Comparison of ENCODE assay signal across 19 cellular contexts in genomic region chr3:54079314-54079713, GRCh38. TPM values are rescaled to one million over a fixed set of nuclear protein-coding genes. Genes with fewer than 3 reads are reported as not detected.
DNase-seq lines count a peak whose midpoint lies in the region; FAIRE-seq and TF ChIP-seq lines count a peak whose summit lies in the region.
"Had no signal": no experiment of that assay in that cellular context is flagged by ENCODE, and none has a peak within 500 bp of the region (broad histone marks: within the 10 kb centered on the region; RNA-seq: fewer than 3 reads in every experiment).

No MANE protein-coding gene starts in this region.

- H3K23me2 ChIP-seq in H1 (ENCODE audit: low read depth, low read length) = peaks cover 4% of the 10 kb centered on the region; the same call in 1 of the 2 replicates

- no peak overlapping the region for H4K8ac ChIP-seq in H1 (ENCODE audit: extremely low read depth, insufficient read depth, low read length)

- no peak overlapping the region for H3K56ac ChIP-seq in H1 (replicated peaks; ENCODE audit: insufficient read length, low read depth, low read length)

- H3K18ac ChIP-seq in H1 (ENCODE audit: extremely low read depth, low read length) = peak overlapping the region; percentile 21

- H2BK20ac ChIP-seq in H1 (ENCODE audit: low read length) = peak overlapping the region; percentile 64; the same call in 1 of the 2 replicates

- H3K9me3 ChIP-seq in H1 (ENCODE audit: insufficient read depth in 2 of 2, low read depth in 1 of 2, low read length in 1 of 2) = no peaks in the 10 kb centered on the region
- H3K9me3 ChIP-seq: BLaER1, Caco-2 had no signal

- 0 out of 2 replicates have a peak overlapping the region, but pooled peaks have one; percentile 62 for H2BK12ac ChIP-seq in H1 (ENCODE audit: low read depth, low read length)

- no peak overlapping the region for H2BK15ac ChIP-seq in H1 (ENCODE audit: low read length)

- peak overlapping the region; percentile 66; the same call in 1 of the 2 replicates for H2AFZ ChIP-seq in H1 (ENCODE audit: low read length)
- H2AFZ ChIP-seq: GM23248 had no signal

- H3K4me2 ChIP-seq in H1 (ENCODE audit: insufficient read depth in 1 of 2, low read depth in 2 of 2, low read length in 2 of 2) = peak overlapping the region; percentile 54 to 65
- H3K4me2 ChIP-seq: BLaER1 had no signal

- CTCF ChIA-PET in H1 (lab: Charles Lee; ENCODE audit: partially characterized antibody) = interaction anchor here (0.8 to 1.0 kb wide), 2 partner anchors 9 to 15 kb away, joined by 3 read pairs; no protein-coding TSS in a partner anchor

- no peaks in the 10 kb centered on the region for H3K79me2 ChIP-seq in H1 (ENCODE audit: control insufficient read depth in 1 of 2, insufficient read depth in 2 of 2, low read length in 2 of 2)

- FAIRE-seq in H1 (lab: Jason Lieb, UNC) = peak; percentile 36
- FAIRE-seq: HTR-8/SVneo had no signal

- no peak for TF ChIP-seq RAD21 in H1 (IDR thresholded peaks at IDR 0.05 in 1 of 2, conservative IDR thresholded peaks at IDR 0.05 in 1 of 2; ENCODE audit: low read depth in 2 of 2, low read length in 2 of 2)

- H3K14ac ChIP-seq in H1 (ENCODE audit: insufficient read length) = no peak overlapping the region

- no peak overlapping the region for H3K4me3 ChIP-seq in H7 (ENCODE audit: insufficient read depth, low read depth, low read length)
- H3K4me3 ChIP-seq in H1 (ENCODE audit: extremely low read depth in 1 of 4, insufficient read depth in 2 of 4, low read depth in 3 of 4, low read length in 4 of 4) = peak overlapping the region in 3 of 4 experiments; percentile 7 to 37 (median 25); a peak in 4 of 8 replicates
- H3K4me3 ChIP-seq: BLaER1, GM23248 had no signal

- DNase-seq in H7 (peak; percentile 45), H1 (ENCODE audit: low read depth in 1 of 2, low spot score in 2 of 2) (no peak), iPS DF 4.7 (ENCODE audit: extremely low read depth, low spot score) (peak; percentile 49), iPS-NIHi11 (ENCODE audit: low spot score) (peak; percentile 31), globus pallidus (ENCODE audit: low spot score) (no peak), SKM-1 treated with dmso at 0.1 percent for 144 hours (lab: John Stamatoyannopoulos, UW; ENCODE audit: unreplicated experiment) (no peak)
- no peak for DNase-seq in stimulated activated CD4-positive, alpha-beta T cell treated with anti-CD3 and anti-CD28 coated beads, Interleukin-2, amount 100 ng/mL, for 48 hours
- DNase-seq: 8988T; AML-193; Caco-2; CD8-positive, alpha-beta memory T cell; DMS53; GF-D8; GM23248; HCEC 1CT; HFFc6; IMR-90 had no signal

- H4K5ac ChIP-seq in H1 (ENCODE audit: insufficient read length, low read depth, low read length) = no peak overlapping the region

- H3K36me3 ChIP-seq in H7 (replicated peaks; ENCODE audit: control insufficient read depth, insufficient read depth, low read length) (no peaks in the 10 kb centered on the region), H1 (ENCODE audit: control insufficient read depth in 2 of 4, insufficient read depth in 4 of 4, low read length in 3 of 4) (no peaks in the 10 kb centered on the region)
- H3K36me3 ChIP-seq: BLaER1 had no signal

- no peak for TF ChIP-seq CTCF in H1 (IDR thresholded peaks at IDR 0.05; ENCODE audit: control extremely low read depth in 1 of 3, insufficient read depth in 1 of 3, low read depth in 1 of 3, low read length in 3 of 3)

- no peak overlapping the region for H3K9ac ChIP-seq in H1 (replicated peaks in 1 of 4; ENCODE audit: extremely low read depth in 1 of 4, low read depth in 3 of 4, low read length in 3 of 4)
- H3K9ac ChIP-seq: BLaER1, GM23248 had no signal

- H3K4me1 ChIP-seq in H1 (replicated peaks in 1 of 4; ENCODE audit: control insufficient read depth in 3 of 4, insufficient read depth in 4 of 4, low read length in 3 of 4) = peaks cover 2 to 18% (median 11%) of the 10 kb centered on the region in 4 experiments; a peak in 5 of 7 replicates
- H3K4me1 ChIP-seq: BLaER1, Caco-2 had no signal

- no peaks in the 10 kb centered on the region for H3K79me1 ChIP-seq in H1 (ENCODE audit: low read depth, low read length)

- H3K27ac ChIP-seq in H1 (ENCODE audit: low read depth, low read length) = no peak overlapping the region
- H3K27ac ChIP-seq: BLaER1, GM23248 had no signal

- no peaks in the 10 kb centered on the region for H3K27me3 ChIP-seq in H7 (ENCODE audit: control insufficient read depth, insufficient read depth, low read length)
- H3K27me3 ChIP-seq in H1 (replicated peaks in 1 of 4; ENCODE audit: control insufficient read depth in 3 of 4, extremely low read depth in 1 of 4, insufficient read depth in 3 of 4, low read length in 3 of 4) = peaks cover 0 to 2% (median 0%) of the 10 kb centered on the region in 4 experiments; a peak in 3 of 7 replicates
- H3K27me3 ChIP-seq: BLaER1 had no signal

- TF ChIP-seq POLR2A in H1 (IDR thresholded peaks at IDR 0.05; ENCODE audit: control extremely low read depth in 1 of 2, low read depth in 2 of 2, low read length in 2 of 2) = no peak

- POLR2A ChIA-PET in H1 (lab: Charles Lee; ENCODE audit: partially characterized antibody) = interaction anchor here (0.8 to 1.7 kb wide), 2 partner anchors 8 to 43 kb away, joined by 3 to 5 read pairs; partner anchors contain the start of gene CACNA2D3

- no peak for TF ChIP-seq EP300 in H1 (IDR thresholded peaks at IDR 0.05; ENCODE audit: borderline replicate concordance in 1 of 2, low read depth in 2 of 2, low read length in 2 of 2)

- H3K4ac ChIP-seq in H1 (replicated peaks; ENCODE audit: insufficient read length, low read depth, low read length) = no peak overlapping the region

- no peak overlapping the region for H4K91ac ChIP-seq in H1 (replicated peaks; ENCODE audit: insufficient read length, low read length)

- peak overlapping the region; percentile 67; the same call in 1 of the 2 replicates for H2BK5ac ChIP-seq in H1 (ENCODE audit: low read depth, low read length)

- 23% methylated on average over 4 of the region's 4 CpGs; no CpG with 5 or more reads in 1 of the 2 experiments for WGBS in H1 (ENCODE audit: extremely low coverage in 1 of 2, insufficient coverage in 1 of 2, insufficient read length in 1 of 2, insufficient replicate concordance in 2 of 2, low coverage in 1 of 2, low lambda C conversion rate in 2 of 2, missing lambda C conversion rate in 1 of 2), 2 experiments

- H3K23ac ChIP-seq in H1 (ENCODE audit: insufficient read length) = no peak overlapping the region

- no peaks in the 10 kb centered on the region for H4K20me1 ChIP-seq in H1 (replicated peaks in 1 of 2; ENCODE audit: control insufficient read depth in 1 of 2, insufficient read depth in 2 of 2, low read length in 2 of 2)
- H4K20me1 ChIP-seq: BLaER1 had no signal

- H2AK5ac ChIP-seq in H1 (ENCODE audit: low read depth, low read length) = no peak overlapping the region

- no peak overlapping the region for H2BK120ac ChIP-seq in H1 (replicated peaks; ENCODE audit: low read depth, low read length)

TF ChIP-seq in H1, 55 proteins besides CTCF, POLR2A, EP300 and RAD21:
- TF ChIP-seq POU5F1 (IDR thresholded peaks at IDR 0.05; ENCODE audit: low read depth, low read length) (no peak), GABPA (IDR thresholded peaks at IDR 0.05; ENCODE audit: borderline replicate concordance, insufficient read depth, low read length) (no peak), RBBP5 (IDR thresholded peaks at IDR 0.05; ENCODE audit: borderline replicate concordance, low read depth, low read length) (no peak), TAF7 (optimal IDR thresholded peaks at IDR 0.05; ENCODE audit: borderline replicate concordance, low read depth, low read length) (no peak), RFX5 (IDR thresholded peaks at IDR 0.05; ENCODE audit: borderline replicate concordance, low read depth, low read length) (no peak), FOSL1 (IDR thresholded peaks at IDR 0.05; ENCODE audit: insufficient read depth, low read depth, low read length) (no peak), BRCA1 (IDR thresholded peaks at IDR 0.05; ENCODE audit: low read depth, low read length) (no peak), HDAC6 (IDR thresholded peaks at IDR 0.05; ENCODE audit: low read depth, low read length) (no peak)

RNA-seq across cellular contexts. Expression of gene CACNA2D3, which starts 43.0 kb away (rescaled TPM):
- total RNA-seq in H7 (2014; rRNA removed; shearing (Covaris generic)) = 1.6 TPM in 2 replicates
- total RNA-seq in H1 (2021; fragmentation: NEBNext Ultra II Directional; extraction: Animal tissue kit (Norgen Biotek cat#: 25700)) = 1.8 and 2.2 TPM in 2 replicates
- polyA plus RNA-seq in H1 (2011; rRNA removed) = 0.78 and 1.5 TPM in 2 replicates
- 1.4 TPM for polyA plus RNA-seq in H1 (2011; cell fraction: cytosol; rRNA removed)
- 5.2 TPM for polyA plus RNA-seq in H1 (2011; cell fraction: nucleus; rRNA removed)
- 0.99 to 2.0 TPM (median 1.7 TPM) in 4 replicates for polyA plus RNA-seq in H1 (2012, experiment 1 of 2)
- polyA plus RNA-seq in H1 (2012, experiment 2 of 2) = 0.20 TPM
- 1.3 TPM for polyA plus RNA-seq in H1 (2013, experiment 1 of 2)
- polyA plus RNA-seq in H1 (2013, experiment 2 of 2) = 1.0 TPM
- 3.7 and 4.1 TPM in 2 replicates for polyA minus RNA-seq in H1 (2011; rRNA and poly(A)+ RNA removed)
- polyA minus RNA-seq in H1 (2011; cell fraction: cytosol; rRNA and poly(A)+ RNA removed) = 0.81 TPM
- polyA minus RNA-seq in H1 (2011; cell fraction: nucleus; rRNA and poly(A)+ RNA removed) = 13.5 TPM
- total RNA-seq: Caco-2; CD8-positive, alpha-beta memory T cell had no signal
- polyA plus RNA-seq: CD8-positive, alpha-beta memory T cell had no signal

Comparison
In these comparisons a context has a peak if more than half of its experiments do, and no peak if none do; other contexts are left out.
1. DNase-seq: peak in H7 (single experiment), iPS DF 4.7 (single experiment) and iPS-NIHi11 (single experiment); none in H1 (0 of 2), stimulated activated CD4-positive, alpha-beta T cell treated with anti-CD3 and anti-CD28 coated beads, Interleukin-2, amount 100 ng/mL, for 48 hours (0 of 2), globus pallidus (single experiment) and SKM-1 treated with dmso at 0.1 percent for 144 hours (single experiment).